Comparison of ENCODE assay signal across 12 cellular contexts in the genomic region with DNA sequence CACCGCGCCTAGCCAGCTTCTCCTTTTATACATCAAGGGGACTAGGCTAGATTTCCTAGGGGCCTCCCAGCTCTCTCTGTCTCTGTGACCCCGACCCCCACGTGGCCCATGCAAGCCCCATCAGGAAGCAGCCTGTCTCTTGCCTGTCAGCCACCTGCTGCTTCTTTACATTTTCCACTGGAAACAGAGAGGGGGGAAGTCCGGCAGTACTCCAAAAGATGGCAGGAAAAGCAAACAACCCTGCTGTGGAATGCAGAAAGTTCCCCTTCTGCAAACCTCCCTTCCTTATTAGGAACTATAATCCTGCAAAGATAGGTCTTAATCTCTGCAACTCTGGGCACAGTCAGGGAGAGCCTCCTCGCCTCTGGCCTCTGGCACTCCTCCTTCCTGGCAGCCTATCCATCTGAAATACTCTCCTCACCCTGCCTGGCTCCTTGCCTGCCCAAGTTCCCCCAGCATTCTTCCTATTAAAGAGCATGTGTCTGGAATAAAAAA. TPM values are rescaled to one million over a fixed set of nuclear protein-coding genes. Genes with fewer than 3 reads are reported as not detected.
DNase-seq lines count a peak whose midpoint lies in the region; ATAC-seq lines count a peak whose summit lies in the region.
"Had no signal": no experiment of that assay in that cellular context is flagged by ENCODE, and none has a peak within 500 bp of the region (broad histone marks: within the 10 kb centered on the region; RNA-seq: fewer than 3 reads in every experiment).

No MANE protein-coding gene starts in this region.

- H4K8ac ChIP-seq in mesendoderm (ENCODE audit: low read depth, low read length): no peak overlapping the region

- H3K9ac ChIP-seq in HUES64 (ENCODE audit: low read depth, low read length) (no peak overlapping the region; the same call in 1 of the 2 replicates), mesendoderm (ENCODE audit: low read length) (no peak overlapping the region), Karpas-422 (ENCODE audit: low read length) (no peak overlapping the region)
- H3K9ac ChIP-seq: BLaER1 treated with 17β-estradiol and CSF1 and Interleukin-3, amounts not matched to agents 10 nM and 100 nM; KMS-11 had no signal

- H3K56ac ChIP-seq in mesendoderm (ENCODE audit: low read length): no peak overlapping the region

- H2BK15ac ChIP-seq in mesendoderm (replicated peaks; ENCODE audit: low read depth): no peak overlapping the region

- peak; percentile 86 for DNase-seq in A172 (ENCODE audit: low spot score)
- peak; percentile 47 for DNase-seq in dedifferentiated amniotic fluid mesenchymal stem cell (ENCODE audit: extremely low spot score)
- peak; percentile 44 for DNase-seq in mesendoderm
- no peak for DNase-seq in epidermal melanocyte (ENCODE audit: insufficient read length, low spot score)
- DNase-seq in COLO668 (lab: John Stamatoyannopoulos, UW; ENCODE audit: unreplicated experiment): no peak
- no peak for DNase-seq in Karpas-422
- DNase-seq: T-helper 17 cell had no signal

- H3K4me2 ChIP-seq in mesendoderm (ENCODE audit: low read length) (no peak overlapping the region), Karpas-422 (ENCODE audit: low read depth, low read length, poor library complexity, severe bottlenecking) (no peak overlapping the region)
- H3K4me2 ChIP-seq: KMS-11 had no signal

- H3K79me1 ChIP-seq in mesendoderm (ENCODE audit: low read length): no peaks in the 10 kb centered on the region

- H3K36me3 ChIP-seq in HUES64 (ENCODE audit: insufficient read depth, low read length): no peaks in the 10 kb centered on the region
- H3K36me3 ChIP-seq in mesendoderm (ENCODE audit: control insufficient read depth, insufficient read depth, low read length): no peaks in the 10 kb centered on the region
- H3K36me3 ChIP-seq in Karpas-422 (ENCODE audit: insufficient read depth, low read length): no peaks in the 10 kb centered on the region
- H3K36me3 ChIP-seq: neutrophil had no signal

- H4K5ac ChIP-seq in mesendoderm (ENCODE audit: low read length): no peak overlapping the region

- H3K4me3 ChIP-seq in HUES64 (ENCODE audit: low read length) (no peak overlapping the region), mesendoderm (ENCODE audit: low read length) (no peak overlapping the region), Karpas-422 (ENCODE audit: low read length) (no peak overlapping the region)
- H3K4me3 ChIP-seq: BLaER1 treated with 17β-estradiol and CSF1 and Interleukin-3, amounts not matched to agents 10 nM and 100 nM had no signal

- ATAC-seq in HG02938 (IDR thresholded peaks at IDR 0.05; ENCODE audit: unreplicated experiment): no peak
- ATAC-seq: T-helper 17 cell had no signal

- H3K27me3 ChIP-seq in HUES64 (ENCODE audit: insufficient read depth, low read length): no peaks in the 10 kb centered on the region
- no peaks in the 10 kb centered on the region for H3K27me3 ChIP-seq in mesendoderm (ENCODE audit: insufficient read depth, low read length, poor library complexity)
- no peaks in the 10 kb centered on the region for H3K27me3 ChIP-seq in Karpas-422 (ENCODE audit: low read length)
- H3K27me3 ChIP-seq: BLaER1 treated with 17β-estradiol and CSF1 and Interleukin-3, amounts not matched to agents 10 nM and 100 nM; neutrophil had no signal

- H2BK120ac ChIP-seq in mesendoderm (ENCODE audit: low read depth, low read length): no peak overlapping the region

- no peak overlapping the region for H3K23ac ChIP-seq in mesendoderm (ENCODE audit: low read length)

- H2AK5ac ChIP-seq in mesendoderm (ENCODE audit: low read length): no peak overlapping the region

- no peaks in the 10 kb centered on the region for H4K20me1 ChIP-seq in Karpas-422 (ENCODE audit: insufficient read depth, low read depth, low read length)
- H4K20me1 ChIP-seq: BLaER1 treated with 17β-estradiol and CSF1 and Interleukin-3, amounts not matched to agents 10 nM and 100 nM had no signal

- no peak overlapping the region for H3K4ac ChIP-seq in mesendoderm (ENCODE audit: low read depth, low read length)

- no peak overlapping the region for H3K18ac ChIP-seq in mesendoderm (ENCODE audit: low read length)

- H3K79me2 ChIP-seq in mesendoderm (ENCODE audit: control insufficient read depth, insufficient read depth, low read length) (no peaks in the 10 kb centered on the region), Karpas-422 (ENCODE audit: low read length) (no peaks in the 10 kb centered on the region)

- H3K27ac ChIP-seq in HUES64 (ENCODE audit: low read depth, low read length) (peak overlapping the region; percentile 88), mesendoderm (ENCODE audit: low read depth, low read length) (no peak overlapping the region), Karpas-422 (ENCODE audit: low read length) (no peak overlapping the region)
- H3K27ac ChIP-seq: BLaER1 treated with 17β-estradiol and CSF1 and Interleukin-3, amounts not matched to agents 10 nM and 100 nM; KMS-11; neutrophil had no signal

- H3K9me3 ChIP-seq in HUES64 (ENCODE audit: insufficient read depth, low read depth, low read length) (no peaks in the 10 kb centered on the region), Karpas-422 (ENCODE audit: low read length) (no peaks in the 10 kb centered on the region)
- H3K9me3 ChIP-seq: BLaER1 treated with 17β-estradiol and CSF1 and Interleukin-3, amounts not matched to agents 10 nM and 100 nM; neutrophil had no signal

- 37% methylated on average over 6 of the region's 6 CpGs for WGBS in HUES64
- WGBS in mesendoderm (ENCODE audit: extremely low coverage, insufficient coverage, low lambda C conversion rate): no CpG with 5 or more reads among the region's 6 CpGs

- H3K4me1 ChIP-seq in HUES64 (ENCODE audit: insufficient read depth, low read length): peaks cover 43% of the 10 kb centered on the region
- peaks cover 8% of the 10 kb centered on the region for H3K4me1 ChIP-seq in mesendoderm (ENCODE audit: control insufficient read depth, low read depth, low read length)
- no peaks in the 10 kb centered on the region for H3K4me1 ChIP-seq in Karpas-422 (ENCODE audit: low read length)

- no peak overlapping the region for H2BK5ac ChIP-seq in mesendoderm (ENCODE audit: low read length)

- no peak overlapping the region for H2AFZ ChIP-seq in Karpas-422 (ENCODE audit: low read length)

- no peaks in the 10 kb centered on the region for H3K9me2 ChIP-seq in Karpas-422 (replicated peaks; ENCODE audit: insufficient read depth, low read length)

RNA-seq across cellular contexts. Expression of gene HACD2, which starts 47.4 kb away (rescaled TPM):
- 44.0 and 45.3 TPM in 2 replicates for total RNA-seq in A172 (2014; rRNA removed; shearing (Covaris generic))
- 30.8 TPM for polyA plus RNA-seq in HUES64 (2013, experiment 1 of 2)
- 29.8 TPM for polyA plus RNA-seq in HUES64 (2013, experiment 2 of 2)
- polyA plus RNA-seq in mesendoderm (2013, experiment 1 of 2): 23.3 TPM
- polyA plus RNA-seq in mesendoderm (2013, experiment 2 of 2): 22.7 TPM
- 35.2 and 75.7 TPM in 2 replicates for total RNA-seq in Karpas-422 (2014; rRNA removed; shearing (Covaris generic); ENCODE audit: low replicate concordance)

Comparison
In these comparisons a context has a peak if more than half of its experiments do, and no peak if none do; other contexts are left out.
1. DNase-seq: peak in A172 (single experiment), dedifferentiated amniotic fluid mesenchymal stem cell (single experiment) and mesendoderm (single experiment); none in epidermal melanocyte (single experiment), COLO668 (single experiment) and Karpas-422 (single experiment).